In the genomic region with DNA sequence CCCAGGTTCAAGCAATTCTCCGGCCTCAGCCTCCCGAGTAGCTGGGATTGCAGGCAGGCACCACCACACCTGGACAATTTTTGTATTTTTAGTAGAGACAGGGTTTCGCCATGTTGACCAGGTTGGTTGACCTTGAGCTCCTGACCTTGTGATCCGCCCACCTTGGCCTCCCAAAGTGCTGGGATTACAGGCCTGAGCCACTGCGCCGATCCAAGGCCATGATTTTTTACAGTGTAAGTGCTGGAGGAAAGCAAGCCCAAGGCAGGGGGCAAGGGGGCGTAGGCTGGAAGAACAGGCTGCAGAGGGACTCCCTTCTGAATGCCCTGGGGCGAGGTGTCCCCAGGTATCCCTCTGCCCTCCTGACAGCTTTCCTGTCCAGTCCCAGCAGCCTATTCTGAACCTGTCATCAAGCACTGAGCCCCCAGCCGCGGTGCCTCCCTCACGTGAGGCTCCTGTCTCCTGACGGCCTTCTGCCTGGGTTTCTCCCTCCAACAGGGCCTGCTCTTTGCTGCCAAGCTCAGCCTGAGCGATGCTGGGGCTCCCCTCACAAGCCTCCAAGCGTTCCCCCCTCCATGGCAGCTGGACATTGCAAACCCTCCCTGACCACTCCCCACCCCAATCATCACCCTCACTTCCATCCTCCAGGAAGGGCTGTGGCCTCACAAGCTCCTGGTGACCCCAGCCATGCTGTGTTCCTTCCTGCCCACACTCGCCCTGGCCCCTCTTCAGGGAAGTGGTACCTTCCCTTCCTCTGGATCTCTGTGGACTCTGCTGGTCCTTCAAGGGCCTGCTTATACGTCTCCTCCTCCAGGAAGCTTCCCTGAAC, we compare ENCODE assay signal across 1 cellular context.
A peak's percentile ranks its signal among the peaks of the same experiment; 100 is the strongest.
TF ChIP-seq lines count a peak whose summit lies in the region.

No MANE protein-coding gene starts in this region.

TF ChIP-seq in HepG2, 621 proteins besides CTCF, POLR2A, EP300 and RAD21 (continued from another document and continues in another):
- TF ChIP-seq, protein P1, sequence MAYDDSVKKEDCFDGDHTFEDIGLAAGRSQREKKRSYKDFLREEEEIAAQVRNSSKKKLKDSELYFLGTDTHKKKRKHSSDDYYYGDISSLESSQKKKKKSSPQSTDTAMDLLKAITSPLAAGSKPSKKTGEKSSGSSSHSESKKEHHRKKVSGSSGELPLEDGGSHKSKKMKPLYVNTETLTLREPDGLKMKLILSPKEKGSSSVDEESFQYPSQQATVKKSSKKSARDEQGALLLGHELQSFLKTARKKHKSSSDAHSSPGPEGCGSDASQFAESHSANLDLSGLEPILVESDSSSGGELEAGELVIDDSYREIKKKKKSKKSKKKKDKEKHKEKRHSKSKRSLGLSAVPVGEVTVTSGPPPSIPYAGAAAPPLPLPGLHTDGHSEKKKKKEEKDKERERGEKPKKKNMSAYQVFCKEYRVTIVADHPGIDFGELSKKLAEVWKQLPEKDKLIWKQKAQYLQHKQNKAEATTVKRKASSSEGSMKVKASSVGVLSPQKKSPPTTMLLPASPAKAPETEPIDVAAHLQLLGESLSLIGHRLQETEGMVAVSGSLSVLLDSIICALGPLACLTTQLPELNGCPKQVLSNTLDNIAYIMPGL (CRISPR knock-in tag; IDR thresholded peaks at IDR 0.05; ENCODE audit: borderline replicate concordance in 1 of 2, low read depth in 1 of 2): no peak; a peak in 1 of 4 replicates
- TF ChIP-seq KDM2A (CRISPR knock-in tag; IDR thresholded peaks at IDR 0.05; ENCODE audit: borderline replicate concordance, low read depth): no peak
- peak; percentile 61; the same call in 1 of the 2 replicates for TF ChIP-seq KDM3A (CRISPR knock-in tag; IDR thresholded peaks at IDR 0.05; ENCODE audit: low read depth)
- TF ChIP-seq, protein P2, sequence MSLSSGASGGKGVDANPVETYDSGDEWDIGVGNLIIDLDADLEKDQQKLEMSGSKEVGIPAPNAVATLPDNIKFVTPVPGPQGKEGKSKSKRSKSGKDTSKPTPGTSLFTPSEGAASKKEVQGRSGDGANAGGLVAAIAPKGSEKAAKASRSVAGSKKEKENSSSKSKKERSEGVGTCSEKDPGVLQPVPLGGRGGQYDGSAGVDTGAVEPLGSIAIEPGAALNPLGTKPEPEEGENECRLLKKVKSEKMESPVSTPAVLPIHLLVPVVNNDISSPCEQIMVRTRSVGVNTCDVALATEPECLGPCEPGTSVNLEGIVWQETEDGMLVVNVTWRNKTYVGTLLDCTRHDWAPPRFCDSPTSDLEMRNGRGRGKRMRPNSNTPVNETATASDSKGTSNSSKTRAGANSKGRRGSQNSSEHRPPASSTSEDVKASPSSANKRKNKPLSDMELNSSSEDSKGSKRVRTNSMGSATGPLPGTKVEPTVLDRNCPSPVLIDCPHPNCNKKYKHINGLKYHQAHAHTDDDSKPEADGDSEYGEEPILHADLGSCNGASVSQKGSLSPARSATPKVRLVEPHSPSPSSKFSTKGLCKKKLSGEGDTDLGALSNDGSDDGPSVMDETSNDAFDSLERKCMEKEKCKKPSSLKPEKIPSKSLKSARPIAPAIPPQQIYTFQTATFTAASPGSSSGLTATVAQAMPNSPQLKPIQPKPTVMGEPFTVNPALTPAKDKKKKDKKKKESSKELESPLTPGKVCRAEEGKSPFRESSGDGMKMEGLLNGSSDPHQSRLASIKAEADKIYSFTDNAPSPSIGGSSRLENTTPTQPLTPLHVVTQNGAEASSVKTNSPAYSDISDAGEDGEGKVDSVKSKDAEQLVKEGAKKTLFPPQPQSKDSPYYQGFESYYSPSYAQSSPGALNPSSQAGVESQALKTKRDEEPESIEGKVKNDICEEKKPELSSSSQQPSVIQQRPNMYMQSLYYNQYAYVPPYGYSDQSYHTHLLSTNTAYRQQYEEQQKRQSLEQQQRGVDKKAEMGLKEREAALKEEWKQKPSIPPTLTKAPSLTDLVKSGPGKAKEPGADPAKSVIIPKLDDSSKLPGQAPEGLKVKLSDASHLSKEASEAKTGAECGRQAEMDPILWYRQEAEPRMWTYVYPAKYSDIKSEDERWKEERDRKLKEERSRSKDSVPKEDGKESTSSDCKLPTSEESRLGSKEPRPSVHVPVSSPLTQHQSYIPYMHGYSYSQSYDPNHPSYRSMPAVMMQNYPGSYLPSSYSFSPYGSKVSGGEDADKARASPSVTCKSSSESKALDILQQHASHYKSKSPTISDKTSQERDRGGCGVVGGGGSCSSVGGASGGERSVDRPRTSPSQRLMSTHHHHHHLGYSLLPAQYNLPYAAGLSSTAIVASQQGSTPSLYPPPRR (CRISPR knock-in tag; IDR thresholded peaks at IDR 0.05; ENCODE audit: borderline replicate concordance): peak; percentile 67; the same call in 1 of the 2 replicates
- TF ChIP-seq, protein P3, sequence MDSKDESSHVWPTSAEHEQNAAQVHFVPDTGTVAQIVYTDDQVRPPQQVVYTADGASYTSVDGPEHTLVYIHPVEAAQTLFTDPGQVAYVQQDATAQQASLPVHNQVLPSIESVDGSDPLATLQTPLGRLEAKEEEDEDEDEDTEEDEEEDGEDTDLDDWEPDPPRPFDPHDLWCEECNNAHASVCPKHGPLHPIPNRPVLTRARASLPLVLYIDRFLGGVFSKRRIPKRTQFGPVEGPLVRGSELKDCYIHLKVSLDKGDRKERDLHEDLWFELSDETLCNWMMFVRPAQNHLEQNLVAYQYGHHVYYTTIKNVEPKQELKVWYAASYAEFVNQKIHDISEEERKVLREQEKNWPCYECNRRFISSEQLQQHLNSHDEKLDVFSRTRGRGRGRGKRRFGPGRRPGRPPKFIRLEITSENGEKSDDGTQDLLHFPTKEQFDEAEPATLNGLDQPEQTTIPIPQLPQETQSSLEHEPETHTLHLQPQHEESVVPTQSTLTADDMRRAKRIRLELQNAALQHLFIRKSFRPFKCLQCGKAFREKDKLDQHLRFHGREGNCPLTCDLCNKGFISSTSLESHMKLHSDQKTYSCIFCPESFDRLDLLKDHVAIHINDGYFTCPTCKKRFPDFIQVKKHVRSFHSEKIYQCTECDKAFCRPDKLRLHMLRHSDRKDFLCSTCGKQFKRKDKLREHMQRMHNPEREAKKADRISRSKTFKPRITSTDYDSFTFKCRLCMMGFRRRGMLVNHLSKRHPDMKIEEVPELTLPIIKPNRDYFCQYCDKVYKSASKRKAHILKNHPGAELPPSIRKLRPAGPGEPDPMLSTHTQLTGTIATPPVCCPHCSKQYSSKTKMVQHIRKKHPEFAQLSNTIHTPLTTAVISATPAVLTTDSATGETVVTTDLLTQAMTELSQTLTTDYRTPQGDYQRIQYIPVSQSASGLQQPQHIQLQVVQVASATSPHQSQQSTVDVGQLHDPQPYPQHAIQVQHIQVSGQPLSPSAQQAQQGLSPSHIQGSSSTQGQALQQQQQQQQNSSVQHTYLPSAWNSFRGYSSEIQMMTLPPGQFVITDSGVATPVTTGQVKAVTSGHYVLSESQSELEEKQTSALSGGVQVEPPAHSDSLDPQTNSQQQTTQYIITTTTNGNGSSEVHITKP (CRISPR knock-in tag; IDR thresholded peaks at IDR 0.05; ENCODE audit: low read depth): peak; percentile 20; the same call in 1 of the 2 replicates
- no peak for TF ChIP-seq ZNF569 (CRISPR knock-in tag; IDR thresholded peaks at IDR 0.05; ENCODE audit: borderline replicate concordance)
- TF ChIP-seq, protein P4, sequence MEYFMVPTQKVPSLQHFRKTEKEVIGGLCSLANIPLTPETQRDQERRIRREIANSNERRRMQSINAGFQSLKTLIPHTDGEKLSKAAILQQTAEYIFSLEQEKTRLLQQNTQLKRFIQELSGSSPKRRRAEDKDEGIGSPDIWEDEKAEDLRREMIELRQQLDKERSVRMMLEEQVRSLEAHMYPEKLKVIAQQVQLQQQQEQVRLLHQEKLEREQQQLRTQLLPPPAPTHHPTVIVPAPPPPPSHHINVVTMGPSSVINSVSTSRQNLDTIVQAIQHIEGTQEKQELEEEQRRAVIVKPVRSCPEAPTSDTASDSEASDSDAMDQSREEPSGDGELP (IDR thresholded peaks at IDR 0.05; ENCODE audit: borderline replicate concordance, low read depth): no peak
- TF ChIP-seq, protein P5, sequence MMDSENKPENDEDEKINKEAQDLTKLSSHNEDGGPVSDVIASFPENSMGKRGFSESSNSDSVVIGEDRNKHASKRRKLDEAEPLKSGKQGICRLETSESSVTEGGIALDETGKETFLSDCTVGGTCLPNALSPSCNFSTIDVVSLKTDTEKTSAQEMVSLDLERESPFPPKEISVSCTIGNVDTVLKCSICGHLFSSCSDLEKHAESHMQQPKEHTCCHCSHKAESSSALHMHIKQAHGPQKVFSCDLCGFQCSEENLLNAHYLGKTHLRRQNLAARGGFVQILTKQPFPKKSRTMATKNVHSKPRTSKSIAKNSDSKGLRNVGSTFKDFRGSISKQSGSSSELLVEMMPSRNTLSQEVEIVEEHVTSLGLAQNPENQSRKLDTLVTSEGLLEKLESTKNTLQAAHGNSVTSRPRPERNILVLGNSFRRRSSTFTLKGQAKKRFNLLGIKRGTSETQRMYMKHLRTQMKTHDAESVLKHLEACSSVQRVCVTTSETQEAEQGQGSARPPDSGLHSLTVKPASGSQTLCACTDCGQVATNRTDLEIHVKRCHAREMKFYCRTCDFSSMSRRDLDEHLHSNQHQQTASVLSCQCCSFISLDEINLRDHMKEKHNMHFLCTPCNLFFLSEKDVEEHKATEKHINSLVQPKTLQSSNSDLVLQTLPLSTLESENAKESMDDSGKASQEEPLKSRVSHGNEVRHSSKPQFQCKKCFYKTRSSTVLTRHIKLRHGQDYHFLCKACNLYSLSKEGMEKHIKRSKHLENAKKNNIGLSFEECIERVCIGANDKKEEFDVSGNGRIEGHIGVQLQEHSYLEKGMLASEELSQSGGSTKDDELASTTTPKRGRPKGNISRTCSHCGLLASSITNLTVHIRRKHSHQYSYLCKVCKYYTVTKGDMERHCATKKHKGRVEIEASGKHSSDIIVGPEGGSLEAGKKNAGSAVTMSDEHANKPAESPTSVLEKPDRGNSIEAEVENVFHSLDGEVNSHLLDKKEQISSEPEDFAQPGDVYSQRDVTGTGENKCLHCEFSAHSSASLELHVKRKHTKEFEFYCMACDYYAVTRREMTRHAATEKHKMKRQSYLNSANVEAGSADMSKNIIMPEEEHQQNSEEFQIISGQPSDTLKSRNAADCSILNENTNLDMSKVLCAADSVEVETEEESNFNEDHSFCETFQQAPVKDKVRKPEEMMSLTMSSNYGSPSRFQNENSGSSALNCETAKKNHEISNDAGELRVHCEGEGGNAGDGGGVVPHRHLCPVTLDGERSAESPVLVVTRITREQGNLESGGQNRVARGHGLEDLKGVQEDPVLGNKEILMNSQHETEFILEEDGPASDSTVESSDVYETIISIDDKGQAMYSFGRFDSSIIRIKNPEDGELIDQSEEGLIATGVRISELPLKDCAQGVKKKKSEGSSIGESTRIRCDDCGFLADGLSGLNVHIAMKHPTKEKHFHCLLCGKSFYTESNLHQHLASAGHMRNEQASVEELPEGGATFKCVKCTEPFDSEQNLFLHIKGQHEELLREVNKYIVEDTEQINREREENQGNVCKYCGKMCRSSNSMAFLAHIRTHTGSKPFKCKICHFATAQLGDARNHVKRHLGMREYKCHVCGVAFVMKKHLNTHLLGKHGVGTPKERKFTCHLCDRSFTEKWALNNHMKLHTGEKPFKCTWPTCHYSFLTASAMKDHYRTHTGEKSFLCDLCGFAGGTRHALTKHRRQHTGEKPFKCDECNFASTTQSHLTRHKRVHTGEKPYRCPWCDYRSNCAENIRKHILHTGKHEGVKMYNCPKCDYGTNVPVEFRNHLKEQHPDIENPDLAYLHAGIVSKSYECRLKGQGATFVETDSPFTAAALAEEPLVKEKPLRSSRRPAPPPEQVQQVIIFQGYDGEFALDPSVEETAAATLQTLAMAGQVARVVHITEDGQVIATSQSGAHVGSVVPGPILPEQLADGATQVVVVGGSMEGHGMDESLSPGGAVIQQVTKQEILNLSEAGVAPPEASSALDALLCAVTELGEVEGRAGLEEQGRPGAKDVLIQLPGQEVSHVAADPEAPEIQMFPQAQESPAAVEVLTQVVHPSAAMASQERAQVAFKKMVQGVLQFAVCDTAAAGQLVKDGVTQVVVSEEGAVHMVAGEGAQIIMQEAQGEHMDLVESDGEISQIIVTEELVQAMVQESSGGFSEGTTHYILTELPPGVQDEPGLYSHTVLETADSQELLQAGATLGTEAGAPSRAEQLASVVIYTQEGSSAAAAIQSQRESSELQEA (CRISPR knock-in tag; IDR thresholded peaks at IDR 0.05; ENCODE audit: not compliant biosample characterization): no peak
- TF ChIP-seq, protein P6, sequence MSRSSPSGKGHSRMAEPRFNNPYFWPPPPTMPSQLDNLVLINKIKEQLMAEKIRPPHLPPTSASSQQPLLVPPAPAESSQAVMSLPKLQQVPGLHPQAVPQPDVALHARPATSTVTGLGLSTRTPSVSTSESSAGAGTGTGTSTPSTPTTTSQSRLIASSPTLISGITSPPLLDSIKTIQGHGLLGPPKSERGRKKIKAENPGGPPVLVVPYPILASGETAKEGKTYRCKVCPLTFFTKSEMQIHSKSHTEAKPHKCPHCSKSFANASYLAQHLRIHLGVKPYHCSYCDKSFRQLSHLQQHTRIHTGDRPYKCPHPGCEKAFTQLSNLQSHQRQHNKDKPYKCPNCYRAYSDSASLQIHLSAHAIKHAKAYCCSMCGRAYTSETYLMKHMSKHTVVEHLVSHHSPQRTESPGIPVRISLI (CRISPR knock-in tag; IDR thresholded peaks at IDR 0.05; ENCODE audit: borderline replicate concordance): peak; percentile 68; the same call in 1 of the 2 replicates
- no peak for TF ChIP-seq CBX1 (IDR thresholded peaks at IDR 0.05; ENCODE audit: low read depth)
